Comparison of ENCODE assay signal across 32 cellular contexts in genomic region chr14:105229099-105229655, GRCh38.
"Had no signal": no experiment of that assay in that cellular context is flagged by ENCODE, and none has a peak within 500 bp of the region (broad histone marks: within the 10 kb centered on the region; RNA-seq: fewer than 3 reads in every experiment).

No MANE protein-coding gene starts in this region.

- H3K4me1 Mint-ChIP-seq: activated B cell treated with CpG ODN at 0.5 μM for 24 hours; activated naive CD4-positive, alpha-beta T cell treated with anti-CD3 and anti-CD28 coated beads, Interleukin-2, amount 50 U/mL, for 24 hours; activated naive CD8-positive, alpha-beta T cell treated with anti-CD3 and anti-CD28 coated beads, Interleukin-2, amount 50 U/mL, for 24 hours; T-cell had no signal

- H3K27me3 ChIP-seq: adrenal gland, body of pancreas had no signal

- H3K36me3 Mint-ChIP-seq: activated naive CD4-positive, alpha-beta T cell treated with anti-CD3 and anti-CD28 coated beads, Interleukin-2, amount 50 U/mL, for 24 hours; activated naive CD8-positive, alpha-beta T cell treated with anti-CD3 and anti-CD28 coated beads for 36 hours had no signal

- H3K27ac ChIP-seq: adrenal gland, body of pancreas, WERI-Rb-1 had no signal

- H3K4me3 Mint-ChIP-seq: activated B cell treated with CpG ODN at 0.5 μM for 24 hours; activated CD8-positive, alpha-beta T cell treated with anti-CD3 and anti-CD28 coated beads for 36 hours; activated naive CD4-positive, alpha-beta T cell treated with anti-CD3 and anti-CD28 coated beads for 36 hours; activated naive CD4-positive, alpha-beta T cell treated with anti-CD3 and anti-CD28 coated beads, Interleukin-2, amount 50 U/mL, for 24 hours; activated naive CD8-positive, alpha-beta T cell treated with anti-CD3 and anti-CD28 coated beads for 36 hours; activated naive CD8-positive, alpha-beta T cell treated with anti-CD3 and anti-CD28 coated beads, Interleukin-2, amount 50 U/mL, for 24 hours; activated T-helper 1 cell treated with anti-CD3 and anti-CD28 coated beads, Interleukin-12 subunit alpha, Interleukin-12 subunit beta, Interleukin-2, Interleukin-4 antibody, amounts not matched to agents 30 ng/mL and 10 ng/mL and 1 ng/mL, durations not matched to agents 14 hours and 24 hours and 36 hours; effector memory CD8-positive, alpha-beta T cell; T-cell; T-helper 1 cell treated with Interleukin-12 subunit alpha and Interleukin-12 subunit beta and Interleukin-4 antibody, amounts not matched to agents 30 μg/mL and 1 μg/mL, for 36 hours; T-helper 2 cell treated with Interferon-gamma antibody and Interleukin-4, amounts not matched to agents 5 μg/mL and 100 μg/mL, for 36 hours had no signal

- H3K4me1 ChIP-seq: adrenal gland, body of pancreas had no signal

- ATAC-seq: activated CD4-positive, CD25-positive, alpha-beta regulatory T cell treated with anti-CD3 and anti-CD28 coated beads, Interleukin-2, amount 50 U/mL, for 24 hours; activated CD8-positive, alpha-beta T cell treated with anti-CD3 and anti-CD28 coated beads for 36 hours; activated naive CD8-positive, alpha-beta T cell treated with anti-CD3 and anti-CD28 coated beads, Interleukin-2, amount 50 U/mL, for 24 hours; body of pancreas; effector memory CD8-positive, alpha-beta T cell; T-cell had no signal

- DNase-seq: activated B cell treated with CpG ODN at 0.5 μM for 24 hours; activated CD4-positive, alpha-beta T cell treated with anti-CD3 and anti-CD28 coated beads for 48 hours; activated CD4-positive, alpha-beta T cell treated with anti-CD3 and anti-CD28 coated beads, Interleukin-2, amount 50 U/mL, for 1 hour; activated CD4-positive, alpha-beta T cell treated with anti-CD3 and anti-CD28 coated beads, Interleukin-2, amount 50 U/mL, for 48 hours; activated CD8-positive, alpha-beta memory T cell treated with anti-CD3 and anti-CD28 coated beads for 24 hours; activated CD8-positive, alpha-beta T cell treated with anti-CD3 and anti-CD28 coated beads for 36 hours; activated effector memory CD4-positive, alpha-beta T cell treated with anti-CD3 and anti-CD28 coated beads, Interleukin-2, amount 50 U/mL, for 16 hours; activated naive CD4-positive, alpha-beta T cell treated with anti-CD3 and anti-CD28 coated beads for 36 hours; activated naive CD8-positive, alpha-beta T cell treated with anti-CD3 and anti-CD28 coated beads for 36 hours; activated naive CD8-positive, alpha-beta T cell treated with anti-CD3 and anti-CD28 coated beads, Interleukin-2, amount 50 U/mL, for 24 hours; activated T-cell treated with anti-CD3 and anti-CD28 coated beads, Interleukin-2, amount 50 U/mL, for 1 hour; activated T-cell treated with anti-CD3 and anti-CD28 coated beads, Interleukin-2, amount 50 U/mL, for 48 hours; adrenal gland; amygdala; aorta; body of pancreas; caudate nucleus; cortex of kidney; dermis blood vessel endothelial cell; effector CD4-positive, alpha-beta T cell; effector memory CD8-positive, alpha-beta T cell; foreskin fibroblast; SW 1271; T-cell; T1000; WERI-Rb-1 had no signal

- H3K9me3 ChIP-seq: adrenal gland, body of pancreas had no signal

- H3K27ac Mint-ChIP-seq: activated B cell treated with CpG ODN at 0.5 μM for 24 hours; activated CD8-positive, alpha-beta T cell treated with anti-CD3 and anti-CD28 coated beads for 36 hours; activated naive CD4-positive, alpha-beta T cell treated with anti-CD3 and anti-CD28 coated beads for 36 hours; activated naive CD4-positive, alpha-beta T cell treated with anti-CD3 and anti-CD28 coated beads, Interleukin-2, amount 50 U/mL, for 24 hours; activated naive CD8-positive, alpha-beta T cell treated with anti-CD3 and anti-CD28 coated beads for 36 hours; activated naive CD8-positive, alpha-beta T cell treated with anti-CD3 and anti-CD28 coated beads, Interleukin-2, amount 50 U/mL, for 24 hours; activated T-helper 1 cell treated with anti-CD3 and anti-CD28 coated beads, Interleukin-12 subunit alpha, Interleukin-12 subunit beta, Interleukin-2, Interleukin-4 antibody, amounts not matched to agents 30 ng/mL and 10 ng/mL and 1 ng/mL, durations not matched to agents 14 hours and 24 hours and 36 hours; activated T-helper 2 cell treated with anti-CD3 and anti-CD28 coated beads, Interferon-gamma antibody, Interleukin-2, Interleukin-4, amounts not matched to agents 10 μg/mL and 5 μg/mL and 100 μg/mL, durations not matched to agents 14 hours and 24 hours and 36 hours; T-cell; T-helper 1 cell treated with Interleukin-12 subunit alpha and Interleukin-12 subunit beta and Interleukin-4 antibody, amounts not matched to agents 30 μg/mL and 1 μg/mL, for 36 hours; T-helper 2 cell treated with Interferon-gamma antibody and Interleukin-4, amounts not matched to agents 5 μg/mL and 100 μg/mL, for 36 hours had no signal

- H3K9me3 Mint-ChIP-seq: activated B cell treated with CpG ODN at 0.5 μM for 24 hours; activated CD8-positive, alpha-beta T cell treated with anti-CD3 and anti-CD28 coated beads for 36 hours; activated naive CD4-positive, alpha-beta T cell treated with anti-CD3 and anti-CD28 coated beads for 36 hours; activated naive CD4-positive, alpha-beta T cell treated with anti-CD3 and anti-CD28 coated beads, Interleukin-2, amount 50 U/mL, for 24 hours; activated naive CD8-positive, alpha-beta T cell treated with anti-CD3 and anti-CD28 coated beads for 36 hours; activated naive CD8-positive, alpha-beta T cell treated with anti-CD3 and anti-CD28 coated beads, Interleukin-2, amount 50 U/mL, for 24 hours; activated T-helper 1 cell treated with anti-CD3 and anti-CD28 coated beads, Interleukin-12 subunit alpha, Interleukin-12 subunit beta, Interleukin-2, Interleukin-4 antibody, amounts not matched to agents 30 ng/mL and 10 ng/mL and 1 ng/mL, durations not matched to agents 14 hours and 24 hours and 36 hours; activated T-helper 2 cell treated with anti-CD3 and anti-CD28 coated beads, Interferon-gamma antibody, Interleukin-2, Interleukin-4, amounts not matched to agents 10 μg/mL and 5 μg/mL and 100 μg/mL, durations not matched to agents 14 hours and 24 hours and 36 hours; effector memory CD8-positive, alpha-beta T cell; T-cell; T-helper 1 cell treated with Interleukin-12 subunit alpha and Interleukin-12 subunit beta and Interleukin-4 antibody, amounts not matched to agents 30 μg/mL and 1 μg/mL, for 36 hours; T-helper 2 cell treated with Interferon-gamma antibody and Interleukin-4, amounts not matched to agents 5 μg/mL and 100 μg/mL, for 36 hours had no signal

- H3K27me3 Mint-ChIP-seq: activated B cell treated with CpG ODN at 0.5 μM for 24 hours; activated CD8-positive, alpha-beta T cell treated with anti-CD3 and anti-CD28 coated beads for 36 hours; activated naive CD4-positive, alpha-beta T cell treated with anti-CD3 and anti-CD28 coated beads, Interleukin-2, amount 50 U/mL, for 24 hours; activated naive CD8-positive, alpha-beta T cell treated with anti-CD3 and anti-CD28 coated beads for 36 hours; activated naive CD8-positive, alpha-beta T cell treated with anti-CD3 and anti-CD28 coated beads, Interleukin-2, amount 50 U/mL, for 24 hours; effector memory CD8-positive, alpha-beta T cell; T-cell had no signal

- H3K4me3 ChIP-seq: adrenal gland, body of pancreas had no signal
